In genomic region chr22:20439556-20439927, GRCh38 we compare ENCODE assay signal across 24 cellular contexts. TPM values are rescaled to one million over a fixed set of nuclear protein-coding genes. Genes with fewer than 3 reads are reported as not detected.
DNase-seq lines count a peak whose midpoint lies in the region; ATAC-seq and TF ChIP-seq lines count a peak whose summit lies in the region.
"Had no signal": no experiment of that assay in that cellular context is flagged by ENCODE, and none has a peak within 500 bp of the region (broad histone marks: within the 10 kb centered on the region; RNA-seq: fewer than 3 reads in every experiment).

No MANE protein-coding gene starts in this region.

- peaks cover 5% of the 10 kb centered on the region for H3K36me3 Mint-ChIP-seq in neural crest cell (ENCODE audit: low read depth)

- H3K27ac ChIP-seq in heart right ventricle: peak overlapping the region in 1 of 10 donors; percentile 87
- H3K27ac ChIP-seq: PC-9 had no signal

- peaks cover 8 to 51% (median 34%) of the 10 kb centered on the region in 9 donors for H3K4me1 ChIP-seq in heart right ventricle

- peak; percentile 29 for DNase-seq in cardiac septum (ENCODE audit: low spot score)
- no peak for DNase-seq in heart right ventricle
- peak; percentile 13 for DNase-seq in epidermal melanocyte (ENCODE audit: insufficient read length, low spot score)
- DNase-seq in neural crest cell (ENCODE audit: low read depth, low spot score): no peak
- DNase-seq in left colon: no peak
- no peak for DNase-seq in cortex of kidney (lab: John Stamatoyannopoulos, UW)
- no peak for DNase-seq in HT-29 (ENCODE audit: low spot score)
- no peak for DNase-seq in HuH-7 (ENCODE audit: low spot score)
- DNase-seq: activated CD4-positive, alpha-beta T cell treated with anti-CD3 and anti-CD28 coated beads for 1 hour; activated naive CD4-positive, alpha-beta T cell treated with anti-CD3 and anti-CD28 coated beads, Interleukin-2, amount 50 U/mL, for 16 hours; activated T-cell treated with anti-CD3 and anti-CD28 coated beads, Interleukin-2, amount 50 U/mL, for 48 hours; Calu3; effector memory CD4-positive, alpha-beta T cell; NCI-H1092; NCI-H2081 treated with DMSO at 0.1 percent for 48 hours; NCI-H446; PC-9; SHP77 treated with DMSO at 0.1 percent for 48 hours; stimulated activated CD4-positive, alpha-beta T cell treated with anti-CD3 and anti-CD28 coated beads, Interleukin-2, amount 100 ng/mL, for 24 hours had no signal

- H3K36me3 ChIP-seq in heart right ventricle: peaks cover 0 to 30% (median 2%) of the 10 kb centered on the region in 9 donors

- H3K27ac Mint-ChIP-seq in neural crest cell (ENCODE audit: unreplicated experiment): no peak overlapping the region
- H3K27ac Mint-ChIP-seq: GM23338; stimulated activated memory B cell treated with anti-CD40 and anti-IgM and Interleukin-4, amounts not matched to agents 10 μg/mL and 1 μg/mL and 100 μg/mL, for 72 hours had no signal

- no peak overlapping the region for H3K4me3 ChIP-seq in heart right ventricle
- H3K4me3 ChIP-seq: PC-9, skin epidermis had no signal

- peak overlapping the region; percentile 80 for H3K4me3 Mint-ChIP-seq in neural crest cell
- H3K4me3 Mint-ChIP-seq: stimulated activated memory B cell treated with anti-CD40 and anti-IgM and Interleukin-4, amounts not matched to agents 10 μg/mL and 1 μg/mL and 100 μg/mL, for 72 hours had no signal

- H3K9me3 Mint-ChIP-seq in neural crest cell: no peaks in the 10 kb centered on the region
- H3K9me3 Mint-ChIP-seq: GM23338; stimulated activated memory B cell treated with anti-CD40 and anti-IgM and Interleukin-4, amounts not matched to agents 10 μg/mL and 1 μg/mL and 100 μg/mL, for 72 hours had no signal

- WGBS in heart right ventricle, 2 donors: 87 to 88% methylated on average over 4 of the region's 4 CpGs

- H3K4me1 Mint-ChIP-seq in neural crest cell: peaks cover 29% of the 10 kb centered on the region

- peaks cover 0 to 47% (median 14%) of the 10 kb centered on the region in 7 donors for H3K27me3 ChIP-seq in heart right ventricle

- no peaks in the 10 kb centered on the region for H3K9me3 ChIP-seq in heart right ventricle
- H3K9me3 ChIP-seq: gastroesophageal sphincter, thoracic aorta had no signal

- TF ChIP-seq CTCF in heart right ventricle (IDR thresholded peaks at IDR 0.05) (no peak), neural crest cell (conservative IDR thresholded peaks at IDR 0.05) (no peak)

- intact Hi-C loops in cardiac septum (cut with DNase I): no loop called here
- intact Hi-C loops in heart right ventricle (cut with DNase I): loop anchor here in 2 of 10 donors (1.0 to 10.0 kb wide), 2 partner anchors 21 to 55 kb away; partner anchors contain the start of gene KLHL22 (in 1 of the 2)
- intact Hi-C loops in left colon (cut with DNase I, micrococcal nuclease): no loop called here

- no peak for ATAC-seq in heart right ventricle
- ATAC-seq in left colon: no peak
- ATAC-seq: gastroesophageal sphincter; stimulated activated memory B cell treated with anti-CD40 and anti-IgM and Interleukin-4, amounts not matched to agents 10 μg/mL and 1 μg/mL and 100 μg/mL, for 72 hours had no signal

- H3K27me3 Mint-ChIP-seq in neural crest cell (ENCODE audit: low read depth): peaks cover 31% of the 10 kb centered on the region

RNA-seq across cellular contexts. Expression of gene SCARF2, which starts 1.9 kb away (rescaled TPM):
- total RNA-seq in cardiac septum: 5.2 TPM
- total RNA-seq in heart right ventricle: 1 to 10 TPM; 1.8 to 5.3 (median 3.3) TPM
- polyA plus RNA-seq in heart right ventricle: 1 to 10 TPM; 2.5 to 3.9 TPM
- total RNA-seq in neural crest cell: 23.1 and 23.4 TPM in 2 replicates
- total RNA-seq in left colon: 1 to 10 TPM; 1.8 to 3.2 TPM
- 0.18 and 0.39 TPM in 2 replicates for total RNA-seq in HT-29 (2014; rRNA removed; shearing (Covaris generic))

RNA-seq across cellular contexts. Expression of gene ZNF74, which starts 45.6 kb away (rescaled TPM):
- total RNA-seq in cardiac septum (4.9 TPM), heart right ventricle (1 to 10 TPM; 1.9 to 6.7 (median 4.6) TPM), neural crest cell (54.2 and 55.1 TPM in 2 replicates), left colon (1 to 10 TPM; 5.5 to 7.2 TPM)
- polyA plus RNA-seq in heart right ventricle: 1 to 10 TPM; 1.4 to 2.5 TPM
- 18.6 and 22.2 TPM in 2 replicates for total RNA-seq in HT-29 (2014; rRNA removed; shearing (Covaris generic))

RNA-seq across cellular contexts. Expression of gene KLHL22, which starts 56.1 kb away (rescaled TPM):
- total RNA-seq in cardiac septum: 16.8 TPM
- 10 to 100 TPM; 14.1 to 29.3 (median 18.5) TPM for total RNA-seq in heart right ventricle
- polyA plus RNA-seq in heart right ventricle: 10 to 100 TPM; 11.3 to 15.4 TPM
- 42.5 and 48.9 TPM in 2 replicates for total RNA-seq in neural crest cell
- 10 to 100 TPM; 12.3 to 14.2 TPM for total RNA-seq in left colon
- 12.8 and 15.7 TPM in 2 replicates for total RNA-seq in HT-29 (2014; rRNA removed; shearing (Covaris generic))

Comparison
In these comparisons a context has a peak if more than half of its experiments do, and no peak if none do; other contexts are left out.
1. DNase-seq: peak in cardiac septum (single experiment) and epidermal melanocyte (single experiment); none in heart right ventricle (0 of 2), neural crest cell (single experiment), left colon (0 of 2), cortex of kidney (single experiment), HT-29 (single experiment) and HuH-7 (single experiment).